Comparison of ENCODE assay signal across 9 cellular contexts in the genomic region with DNA sequence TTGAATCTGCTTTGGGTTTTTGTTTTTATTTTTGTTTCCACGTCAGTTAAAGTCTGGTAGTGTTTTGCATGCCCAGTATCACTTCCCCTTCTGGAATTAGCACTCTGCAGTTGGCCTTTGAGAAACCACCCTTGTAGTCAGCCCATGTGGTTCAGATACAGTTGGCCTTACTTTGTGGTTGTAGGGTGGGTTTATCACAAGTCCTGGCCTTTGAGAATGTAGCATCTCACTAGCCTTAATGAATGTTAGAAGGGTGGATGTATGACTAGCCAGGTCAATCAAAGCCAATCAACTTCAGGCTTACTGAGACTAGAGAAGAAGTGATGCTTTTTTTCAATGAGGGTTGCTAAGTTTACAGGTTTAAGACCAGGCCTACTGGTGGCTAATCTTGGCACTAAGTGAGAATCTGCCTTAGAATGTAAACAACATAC. TPM values are rescaled to one million over a fixed set of nuclear protein-coding genes. Genes with fewer than 3 reads are reported as not detected.
DNase-seq lines count a peak whose midpoint lies in the region; ATAC-seq and TF ChIP-seq lines count a peak whose summit lies in the region.
"Had no signal": no experiment of that assay in that cellular context is flagged by ENCODE, and none has a peak within 500 bp of the region (broad histone marks: within the 10 kb centered on the region; RNA-seq: fewer than 3 reads in every experiment).

No MANE protein-coding gene starts in this region.

- no peak overlapping the region for H3K4me3 ChIP-seq in breast epithelium
- no peak overlapping the region for H3K4me3 ChIP-seq in endodermal cell (ENCODE audit: low read length)
- H3K4me3 ChIP-seq in SJCRH30, result no peak overlapping the region

- no peak overlapping the region for H3K27ac Mint-ChIP-seq in endodermal cell

- no peak for TF ChIP-seq POLR2A in breast epithelium (IDR thresholded peaks at IDR 0.05)

- H3K4me1 ChIP-seq in breast epithelium, result no peaks in the 10 kb centered on the region
- H3K4me1 ChIP-seq in endodermal cell (ENCODE audit: control insufficient read depth, insufficient read depth, low read length), result no peaks in the 10 kb centered on the region
- no peaks in the 10 kb centered on the region; the same call in 1 of the 2 replicates for H3K4me1 ChIP-seq in SJCRH30

- H3K9ac ChIP-seq in endodermal cell (ENCODE audit: extremely low read depth, low read length, poor library complexity, severe bottlenecking), result no peak overlapping the region

- H3K27ac ChIP-seq in breast epithelium (no peak overlapping the region), endodermal cell (ENCODE audit: low read depth, low read length) (no peak overlapping the region), SJCRH30 (no peak overlapping the region)

- TF ChIP-seq CTCF in breast epithelium (IDR thresholded peaks at IDR 0.05), result no peak
- no peak for TF ChIP-seq CTCF in endodermal cell (conservative IDR thresholded peaks at IDR 0.05)

- no peaks in the 10 kb centered on the region for H3K27me3 Mint-ChIP-seq in endodermal cell (ENCODE audit: insufficient read depth)

- H3K36me3 ChIP-seq in breast epithelium, result no peaks in the 10 kb centered on the region
- H3K36me3 ChIP-seq in endodermal cell (ENCODE audit: control insufficient read depth, insufficient read depth, low read length), result peaks cover 9% of the 10 kb centered on the region
- H3K36me3 ChIP-seq in SJCRH30, result peaks cover 7% of the 10 kb centered on the region

- no peaks in the 10 kb centered on the region for H3K4me1 Mint-ChIP-seq in endodermal cell

- H3K27me3 ChIP-seq in breast epithelium (no peaks in the 10 kb centered on the region), endodermal cell (ENCODE audit: control insufficient read depth, insufficient read depth, low read length, poor library complexity, severe bottlenecking) (no peaks in the 10 kb centered on the region), SJCRH30 (no peaks in the 10 kb centered on the region)

- 84 to 100% methylated on average over 1 of the region's 1 CpG for WGBS in endodermal cell (ENCODE audit: insufficient coverage in 1 of 2, insufficient read length in 1 of 2), 2 experiments

- H3K36me3 Mint-ChIP-seq in endodermal cell (ENCODE audit: low read depth), result no peaks in the 10 kb centered on the region

- no peak overlapping the region for H3K4me3 Mint-ChIP-seq in endodermal cell

- H3K9me3 ChIP-seq in breast epithelium (no peaks in the 10 kb centered on the region), endodermal cell (ENCODE audit: control insufficient read depth, low read length) (peaks cover 6% of the 10 kb centered on the region), SJCRH30 (replicated peaks) (no peaks in the 10 kb centered on the region)

- peak; percentile 96 for ATAC-seq in GM18502 (IDR thresholded peaks at IDR 0.05; ENCODE audit: poor library complexity, unreplicated experiment)
- ATAC-seq in GM21515 (IDR thresholded peaks at IDR 0.05; ENCODE audit: unreplicated experiment), result peak; percentile 97
- ATAC-seq in HG03439 (IDR thresholded peaks at IDR 0.05; ENCODE audit: unreplicated experiment), result peak; percentile 98
- ATAC-seq in esophagus mucosa, result peak; percentile 57

- no peaks in the 10 kb centered on the region for H3K9me3 Mint-ChIP-seq in endodermal cell

- intact Hi-C loops in breast epithelium (cut with DNase I; ENCODE audit: low total_unique reads), result no loop called here

- DNase-seq in breast epithelium (ENCODE audit: low spot score in 2 of 2) (no peak), endodermal cell (no peak), NCI-H2029 (lab: John Stamatoyannopoulos, UW) (no peak), SJCRH30 (no peak)
- DNase-seq: NCI-H2029 treated with DMSO at 0.1 percent for 48 hours had no signal

RNA-seq across cellular contexts. Expression of a gene that starts 19.8 kb away (rescaled TPM):
- total RNA-seq in esophagus mucosa (10.9 TPM), breast epithelium (10 to 100 TPM; 20.6 to 29.6 (median 22.7) TPM), endodermal cell (10 to 100 TPM; 22.2 to 25.3 TPM)
- 25.4 TPM for polyA plus RNA-seq in endodermal cell (2013, experiment 1 of 2)
- 26.4 TPM for polyA plus RNA-seq in endodermal cell (2013, experiment 2 of 2)
- 28.1 and 30.8 TPM in 2 replicates for total RNA-seq in SJCRH30 (2014; rRNA removed; shearing (Covaris generic))
